ENCODE assay signal across 27 cellular contexts in the genomic region with DNA sequence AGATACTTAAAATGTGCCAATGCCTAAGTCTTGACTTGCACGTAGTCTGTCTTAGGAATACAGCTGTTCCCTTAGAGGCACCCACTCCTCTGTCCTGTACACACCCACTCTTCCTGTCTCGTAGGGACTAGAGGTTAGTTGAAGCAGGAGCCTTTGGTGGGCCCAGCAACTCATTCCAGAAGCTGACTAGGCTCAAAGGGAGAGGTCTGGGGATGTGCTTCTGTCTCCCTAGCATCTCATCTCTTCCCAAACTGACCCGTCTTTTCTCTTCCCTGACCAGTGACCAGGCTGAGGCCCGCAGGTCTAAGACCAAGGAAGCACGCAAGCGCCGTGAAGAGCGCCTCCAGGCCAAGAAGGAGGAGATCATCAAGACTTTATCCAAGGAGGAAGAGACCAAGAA. TPM values are rescaled to one million over a fixed set of nuclear protein-coding genes. Genes with fewer than 3 reads are reported as not detected.
DNase-seq lines count a peak whose midpoint lies in the region; TF ChIP-seq lines count a peak whose summit lies in the region.
"Had no signal": no experiment of that assay in that cellular context is flagged by ENCODE, and none has a peak within 500 bp of the region (broad histone marks: within the 10 kb centered on the region; RNA-seq: fewer than 3 reads in every experiment).

No MANE protein-coding gene starts in this region.

- H3K4me3 ChIP-seq in brain microvascular endothelial cell (ENCODE audit: low read depth, low read length) = no peak overlapping the region
- H3K4me3 ChIP-seq: A549, left lung, mucosa of descending colon, transverse colon had no signal

- H3K36me3 ChIP-seq in brain microvascular endothelial cell (replicated peaks) = peaks cover 43% of the 10 kb centered on the region

- no peak for DNase-seq in activated T-cell treated with anti-CD3 and anti-CD28 coated beads, Interleukin-2, amount 50 U/mL, for 24 hours
- no peak for DNase-seq in activated T-cell treated with anti-CD3 and anti-CD28 coated beads for 4 hours
- DNase-seq in neural crest cell (ENCODE audit: low read depth, low spot score) = no peak
- no peak for DNase-seq in brain microvascular endothelial cell
- DNase-seq in NCI-H345 treated with DMSO at 0.1 percent for 48 hours (lab: John Stamatoyannopoulos, UW; ENCODE audit: unreplicated experiment) = no peak
- DNase-seq: activated effector memory CD4-positive, alpha-beta T cell treated with Interleukin-2 at 50 U/mL for 16 hours; DMS79 treated with DMSO at 0.1 percent for 48 hours; effector CD8-positive, alpha-beta T cell; Kasumi-1; mucosa of descending colon; NCI-H1105 treated with DMSO at 0.1 percent for 48 hours; NCI-H2107; NCI-H524 treated with DMSO at 0.1 percent for 48 hours; occipital lobe; right cardiac atrium; SHP77; stimulated activated CD4-positive, alpha-beta T cell treated with anti-CD3 and anti-CD28 coated beads, Interleukin-15, amount 100 ng/mL, for 24 hours; stimulated activated naive CD4-positive, alpha-beta T cell; transverse colon had no signal

- peaks cover 58% of the 10 kb centered on the region for H3K36me3 Mint-ChIP-seq in activated T-cell treated with anti-CD3 and anti-CD28 coated beads, Interleukin-2, amount 50 U/mL, for 24 hours (ENCODE audit: low read depth)
- H3K36me3 Mint-ChIP-seq in neural crest cell (ENCODE audit: low read depth) = peaks cover 25% of the 10 kb centered on the region

- no peaks in the 10 kb centered on the region for H3K27me3 Mint-ChIP-seq in activated T-cell treated with anti-CD3 and anti-CD28 coated beads, Interleukin-2, amount 50 U/mL, for 24 hours
- H3K27me3 Mint-ChIP-seq in neural crest cell (ENCODE audit: low read depth) = peaks cover 27% of the 10 kb centered on the region

- H3K4me3 Mint-ChIP-seq in activated T-cell treated with anti-CD3 and anti-CD28 coated beads, Interleukin-2, amount 50 U/mL, for 24 hours = peak overlapping the region; percentile 99
- peak overlapping the region; percentile 69 for H3K4me3 Mint-ChIP-seq in neural crest cell
- H3K4me3 Mint-ChIP-seq: CD14-positive monocyte, WTC11 had no signal

- H3K27ac ChIP-seq in VCaP (peak overlapping the region; percentile 99), brain microvascular endothelial cell (no peak overlapping the region)
- H3K27ac ChIP-seq: A549, left lung, transverse colon had no signal

- peak overlapping the region; percentile 100 for H3K27ac Mint-ChIP-seq in activated T-cell treated with anti-CD3 and anti-CD28 coated beads, Interleukin-2, amount 50 U/mL, for 24 hours
- no peak overlapping the region for H3K27ac Mint-ChIP-seq in neural crest cell (ENCODE audit: unreplicated experiment)

- peaks cover 62% of the 10 kb centered on the region for H3K4me1 Mint-ChIP-seq in activated T-cell treated with anti-CD3 and anti-CD28 coated beads, Interleukin-2, amount 50 U/mL, for 24 hours (ENCODE audit: low read depth)
- peaks cover 31% of the 10 kb centered on the region for H3K4me1 Mint-ChIP-seq in neural crest cell

- H3K9me3 Mint-ChIP-seq in activated T-cell treated with anti-CD3 and anti-CD28 coated beads, Interleukin-2, amount 50 U/mL, for 24 hours = no peaks in the 10 kb centered on the region
- no peaks in the 10 kb centered on the region for H3K9me3 Mint-ChIP-seq in neural crest cell
- H3K9me3 Mint-ChIP-seq: CD14-positive monocyte, WTC11 had no signal

- in situ Hi-C loops in brain microvascular endothelial cell (cut with HindIII; ENCODE audit: low pct_ligation_motif_present, low sequenced_read_pairs) = no loop called here

- TF ChIP-seq CTCF in VCaP (conservative IDR thresholded peaks at IDR 0.05) = no peak
- no peak for TF ChIP-seq CTCF in neural crest cell (conservative IDR thresholded peaks at IDR 0.05)
- no peak for TF ChIP-seq CTCF in brain microvascular endothelial cell (IDR thresholded peaks at IDR 0.05; ENCODE audit: low read depth, low read length, missing control alignments)

- H3K27me3 ChIP-seq in brain microvascular endothelial cell (replicated peaks) = no peaks in the 10 kb centered on the region
- H3K27me3 ChIP-seq: transverse colon had no signal

RNA-seq across cellular contexts. Expression of gene RPL19, which starts 4.2 kb away (rescaled TPM):
- total RNA-seq in neural crest cell = 1,874 and 1,957 TPM in 2 replicates

RNA-seq across cellular contexts. Expression of gene CACNB1, which starts 6.8 kb away (rescaled TPM):
- 15.3 and 16.2 TPM in 2 replicates for total RNA-seq in neural crest cell

RNA-seq across cellular contexts. Expression of gene STAC2, which starts 21.5 kb away (rescaled TPM):
- total RNA-seq in neural crest cell = 1.0 and 1.2 TPM in 2 replicates
- total RNA-seq: activated CD8-positive, alpha-beta memory T cell treated with anti-CD3 and anti-CD28 coated beads for 36 hours; T-helper 1 cell treated with Interleukin-12 subunit alpha and Interleukin-12 subunit beta and Interleukin-4 antibody, amounts not matched to agents 30 ng/mL and 1 ng/mL, for 36 hours; transverse colon had no signal

RNA-seq across cellular contexts. Expression of gene ARL5C, which starts 38.3 kb away (rescaled TPM):
- not detected in 2 replicates for total RNA-seq in neural crest cell
- total RNA-seq: activated CD8-positive, alpha-beta memory T cell treated with anti-CD3 and anti-CD28 coated beads for 36 hours; HT-29; left lung; mucosa of descending colon; occipital lobe; right cardiac atrium; T-helper 1 cell treated with Interleukin-12 subunit alpha and Interleukin-12 subunit beta and Interleukin-4 antibody, amounts not matched to agents 30 ng/mL and 1 ng/mL, for 36 hours; transverse colon; WTC11 had no signal

RNA-seq across cellular contexts. Expression of gene PLXDC1, which starts 52.8 kb away (rescaled TPM):
- total RNA-seq in neural crest cell = 0.28 and 0.84 TPM in 2 replicates
- total RNA-seq: HT-29 had no signal
